Comparison of ENCODE assay signal across 23 cellular contexts in genomic region chr2:8641516-8641915, GRCh38. TPM values are rescaled to one million over a fixed set of nuclear protein-coding genes. Genes with fewer than 3 reads are reported as not detected.
A peak's percentile ranks its signal among the peaks of the same experiment; 100 is the strongest.
DNase-seq lines count a peak whose midpoint lies in the region; ATAC-seq, FAIRE-seq and TF ChIP-seq lines count a peak whose summit lies in the region.
"Had no signal": no experiment of that assay in that cellular context is flagged by ENCODE, and none has a peak within 500 bp of the region (broad histone marks: within the 10 kb centered on the region; RNA-seq: fewer than 3 reads in every experiment).

No MANE protein-coding gene starts in this region.

- WGBS in hepatocyte (ENCODE audit: low lambda C conversion rate, missing lambda C conversion rate): 73% methylated on average over 14 of the region's 14 CpGs
- no CpG with 5 or more reads among the region's 14 CpGs for WGBS in neuronal stem cell (ENCODE audit: extremely low coverage in 2 of 2, insufficient read length in 2 of 2, insufficient replicate concordance in 1 of 2), 2 donors
- 88% methylated on average over 14 of the region's 14 CpGs for WGBS in esophagus muscularis mucosa

- peak overlapping the region; percentile 55 for H3K18ac ChIP-seq in neuronal stem cell (ENCODE audit: low read length)

- no peak overlapping the region for H3K23ac ChIP-seq in neuronal stem cell (ENCODE audit: low read depth, low read length, poor library complexity)

- H2AFZ ChIP-seq in astrocyte (ENCODE audit: low read depth, low read length) (peak overlapping the region; percentile 32), hepatocyte (peak overlapping the region; percentile 31), neuronal stem cell (ENCODE audit: low read length) (peak overlapping the region; percentile 62)

- H4K20me1 ChIP-seq in astrocyte (ENCODE audit: insufficient read depth, low read length) (no peaks in the 10 kb centered on the region), hepatocyte (ENCODE audit: insufficient read depth, poor library complexity, severe bottlenecking) (no peaks in the 10 kb centered on the region)
- H4K20me1 ChIP-seq: BLaER1 had no signal

- H3K9me3 Mint-ChIP-seq in astrocyte (ENCODE audit: unreplicated experiment): no peaks in the 10 kb centered on the region
- H3K9me3 Mint-ChIP-seq: CD8-positive, alpha-beta T cell had no signal

- ATAC-seq in GM18873 (IDR thresholded peaks at IDR 0.05; ENCODE audit: low FRiP score, unreplicated experiment): no peak
- ATAC-seq: CD8-positive, alpha-beta T cell; Panc1 had no signal

- no peak overlapping the region for H3K4me3 Mint-ChIP-seq in astrocyte (ENCODE audit: unreplicated experiment)
- H3K4me3 Mint-ChIP-seq: CD8-positive, alpha-beta T cell had no signal

- H4K8ac ChIP-seq in neuronal stem cell (ENCODE audit: low read depth, low read length): no peak overlapping the region

- DNase-seq in ELF-1 (ENCODE audit: low read depth, low spot score) (peak; percentile 25), astrocyte (ENCODE audit: low read depth) (no peak), hepatocyte (ENCODE audit: low spot score) (no peak), neuronal stem cell (ENCODE audit: low spot score) (no peak), esophagus muscularis mucosa (ENCODE audit: extremely low spot score) (no peak), HT-29 (ENCODE audit: low spot score) (no peak), HK-2 (ENCODE audit: unreplicated experiment) (no peak)
- DNase-seq: Calu3; CD8-positive, alpha-beta T cell; DMS53; EL; H7; KBM-7; NCI-H1105 treated with DMSO at 0.1 percent for 48 hours; NCI-H1694; NCI-H2081 treated with DMSO at 0.1 percent for 48 hours had no signal

- FAIRE-seq in astrocyte (lab: Jason Lieb, UNC): no peak
- FAIRE-seq: A204.1, GM12892, GM18507 had no signal

- peaks cover 9% of the 10 kb centered on the region for H3K4me1 ChIP-seq in astrocyte (ENCODE audit: insufficient read depth, low read length)
- peaks cover 17% of the 10 kb centered on the region for H3K4me1 ChIP-seq in hepatocyte (ENCODE audit: insufficient read depth)
- peaks cover 36 to 42% of the 10 kb centered on the region in 2 donors for H3K4me1 ChIP-seq in neuronal stem cell (ENCODE audit: control insufficient read depth in 2 of 2, insufficient read depth in 1 of 2, low read depth in 1 of 2, low read length in 2 of 2)
- H3K4me1 ChIP-seq in esophagus muscularis mucosa: peaks cover 0 to 19% (median 16%) of the 10 kb centered on the region in 4 donors
- H3K4me1 ChIP-seq: BLaER1 had no signal

- H2BK12ac ChIP-seq in neuronal stem cell (ENCODE audit: low read length): no peak overlapping the region

- H3K4me3 ChIP-seq in astrocyte (ENCODE audit: insufficient read depth, low read depth, low read length) (no peak overlapping the region), hepatocyte (no peak overlapping the region), neuronal stem cell (ENCODE audit: low read length in 2 of 2) (no peak overlapping the region), esophagus muscularis mucosa (no peak overlapping the region)
- H3K4me3 ChIP-seq: BLaER1, SJSA1 had no signal

- no peak overlapping the region for H3K27ac Mint-ChIP-seq in astrocyte (ENCODE audit: unreplicated experiment)
- H3K27ac Mint-ChIP-seq: CD8-positive, alpha-beta T cell had no signal

- no peak overlapping the region for H2BK15ac ChIP-seq in neuronal stem cell (ENCODE audit: low read length)

- H3K27me3 Mint-ChIP-seq in astrocyte (ENCODE audit: low read depth, unreplicated experiment): peaks cover 37% of the 10 kb centered on the region

- no peaks in the 10 kb centered on the region for H3K36me3 Mint-ChIP-seq in astrocyte (ENCODE audit: low read depth, unreplicated experiment)
- H3K36me3 Mint-ChIP-seq: CD8-positive, alpha-beta T cell had no signal

- H3K79me2 ChIP-seq in astrocyte (ENCODE audit: insufficient read depth, low read length): no peaks in the 10 kb centered on the region
- no peaks in the 10 kb centered on the region for H3K79me2 ChIP-seq in hepatocyte

- no peaks in the 10 kb centered on the region for H3K36me3 ChIP-seq in astrocyte (ENCODE audit: insufficient read depth, low read length)
- H3K36me3 ChIP-seq in hepatocyte (replicated peaks; ENCODE audit: insufficient read depth, low read depth): no peaks in the 10 kb centered on the region
- no peaks in the 10 kb centered on the region for H3K36me3 ChIP-seq in neuronal stem cell (replicated peaks in 1 of 2; ENCODE audit: control insufficient read depth in 2 of 2, insufficient read depth in 2 of 2, low read length in 2 of 2)
- H3K36me3 ChIP-seq in esophagus muscularis mucosa: no peaks in the 10 kb centered on the region
- H3K36me3 ChIP-seq: BLaER1, SJSA1 had no signal

- H4K91ac ChIP-seq in neuronal stem cell (ENCODE audit: low read depth, low read length, poor library complexity): no peak overlapping the region

- no peak overlapping the region for H3K4ac ChIP-seq in neuronal stem cell (ENCODE audit: low read length)

- TF ChIP-seq EP300 in esophagus muscularis mucosa (IDR thresholded peaks at IDR 0.05): no peak

- no peak overlapping the region for H2AK5ac ChIP-seq in neuronal stem cell (ENCODE audit: low read depth, low read length)

- H3K4me2 ChIP-seq in astrocyte (ENCODE audit: low read length) (no peak overlapping the region), hepatocyte (no peak overlapping the region), neuronal stem cell (ENCODE audit: insufficient read depth, low read length, poor library complexity, severe bottlenecking) (no peak overlapping the region)
- H3K4me2 ChIP-seq: BLaER1 had no signal

- TF ChIP-seq CTCF in astrocyte (IDR thresholded peaks at IDR 0.05; ENCODE audit: insufficient read depth, low read depth, low read length): no peak
- no peak for TF ChIP-seq CTCF in hepatocyte (IDR thresholded peaks at IDR 0.05; ENCODE audit: poor library complexity)
- TF ChIP-seq CTCF in esophagus muscularis mucosa (IDR thresholded peaks at IDR 0.05): no peak

- H3K79me1 ChIP-seq in neuronal stem cell (ENCODE audit: low read depth, low read length): no peaks in the 10 kb centered on the region

- no peak for TF ChIP-seq POLR2A in esophagus muscularis mucosa (IDR thresholded peaks at IDR 0.05; ENCODE audit: low read depth)

- H3K27ac ChIP-seq in astrocyte (ENCODE audit: low read depth, low read length): no peak overlapping the region
- no peak overlapping the region for H3K27ac ChIP-seq in hepatocyte
- no peak overlapping the region for H3K27ac ChIP-seq in neuronal stem cell (replicated peaks; ENCODE audit: low read length)
- H3K27ac ChIP-seq in esophagus muscularis mucosa (replicated peaks in 1 of 4): no peak overlapping the region
- H3K27ac ChIP-seq: BLaER1, SJSA1 had no signal

- intact Hi-C loops in esophagus muscularis mucosa (cut with DNase I): no loop called here

- no peak overlapping the region for H2BK120ac ChIP-seq in neuronal stem cell (ENCODE audit: low read depth, low read length)

- H3K9me2 ChIP-seq in hepatocyte (replicated peaks; ENCODE audit: insufficient read depth): no peaks in the 10 kb centered on the region

- no peak overlapping the region for H2BK5ac ChIP-seq in neuronal stem cell (ENCODE audit: low read length)

- peaks cover 13% of the 10 kb centered on the region for H3K4me1 Mint-ChIP-seq in astrocyte (ENCODE audit: low read depth, unreplicated experiment)

- no peaks in the 10 kb centered on the region for H3K9me3 ChIP-seq in astrocyte (ENCODE audit: insufficient read depth, low read depth, low read length)
- no peaks in the 10 kb centered on the region for H3K9me3 ChIP-seq in hepatocyte (ENCODE audit: low read depth)
- peaks cover 2 to 6% of the 10 kb centered on the region in 2 donors for H3K9me3 ChIP-seq in neuronal stem cell (replicated peaks in 1 of 2; ENCODE audit: control insufficient read depth in 2 of 2, insufficient read depth in 1 of 2, low read depth in 1 of 2, low read length in 2 of 2)
- no peaks in the 10 kb centered on the region for H3K9me3 ChIP-seq in esophagus muscularis mucosa
- H3K9me3 ChIP-seq: SJSA1 had no signal

- H3K9ac ChIP-seq in astrocyte (ENCODE audit: low read length) (no peak overlapping the region), neuronal stem cell (ENCODE audit: low read depth, low read length, poor library complexity) (no peak overlapping the region)
- H3K9ac ChIP-seq: BLaER1 had no signal

- H3K27me3 ChIP-seq in astrocyte (ENCODE audit: insufficient read depth, low read length) (no peaks in the 10 kb centered on the region), hepatocyte (no peaks in the 10 kb centered on the region), neuronal stem cell (ENCODE audit: control insufficient read depth in 3 of 3, insufficient read depth in 3 of 3, low read depth in 1 of 3, low read length in 3 of 3) (no peaks in the 10 kb centered on the region), esophagus muscularis mucosa (no peaks in the 10 kb centered on the region)
- H3K27me3 ChIP-seq: BLaER1, SJSA1 had no signal

- no peak overlapping the region for H3K14ac ChIP-seq in neuronal stem cell (ENCODE audit: low read length)

RNA-seq across cellular contexts. Expression of gene ID2, which starts 40.3 kb away (rescaled TPM):
- total RNA-seq in astrocyte (7.7 and 13.6 TPM in 2 replicates), hepatocyte (910 and 1,089 TPM in 2 replicates), esophagus muscularis mucosa (100 to 1,000 TPM; 149 to 254 (median 187) TPM)
- polyA plus RNA-seq in hepatocyte: 563 and 612 TPM in 2 replicates
- polyA plus RNA-seq in neuronal stem cell (2013, experiment 1 of 2): 252 TPM
- 263 TPM for polyA plus RNA-seq in neuronal stem cell (2013, experiment 2 of 2)
- total RNA-seq in HT-29 (2014; rRNA removed; shearing (Covaris generic)): 152 and 161 TPM in 2 replicates

Comparison
In these comparisons a context has a peak if more than half of its experiments do, and no peak if none do; other contexts are left out.
1. RNA of gene ID2, which starts 40.3 kb away (total RNA-seq): 910 to 1,089 TPM in hepatocyte, 149 to 254 TPM in esophagus muscularis mucosa and 152 to 161 TPM in HT-29; 7.7 to 13.6 TPM in astrocyte; every median in the first group is over 10 times any median in the second.
2. Peak in every context shown above with its lines, with median percentiles within 50 percentile points of each other: H2AFZ ChIP-seq.